1 cellular context compared by ENCODE assay signal in genomic region chr18:80204142-80204541, GRCh38.
TF ChIP-seq lines count a peak whose summit lies in the region.

No MANE protein-coding gene starts in this region.

TF ChIP-seq in WTC11, 78 proteins besides CTCF, POLR2A, EP300 and RAD21 (continued from another document):
- TF ChIP-seq PRDM15 (CRISPR knock-in tag; IDR thresholded peaks at IDR 0.05) (no peak), ARID4B (CRISPR knock-in tag; IDR thresholded peaks at IDR 0.05; ENCODE audit: borderline replicate concordance) (no peak), PRRX2 (CRISPR knock-in tag; IDR thresholded peaks at IDR 0.05) (no peak), ZMAT4 (CRISPR knock-in tag; IDR thresholded peaks at IDR 0.05) (no peak), ZBTB21 (CRISPR knock-in tag; IDR thresholded peaks at IDR 0.05; ENCODE audit: borderline replicate concordance) (no peak)
